Comparison of ENCODE assay signal across 10 cellular contexts in the genomic region with DNA sequence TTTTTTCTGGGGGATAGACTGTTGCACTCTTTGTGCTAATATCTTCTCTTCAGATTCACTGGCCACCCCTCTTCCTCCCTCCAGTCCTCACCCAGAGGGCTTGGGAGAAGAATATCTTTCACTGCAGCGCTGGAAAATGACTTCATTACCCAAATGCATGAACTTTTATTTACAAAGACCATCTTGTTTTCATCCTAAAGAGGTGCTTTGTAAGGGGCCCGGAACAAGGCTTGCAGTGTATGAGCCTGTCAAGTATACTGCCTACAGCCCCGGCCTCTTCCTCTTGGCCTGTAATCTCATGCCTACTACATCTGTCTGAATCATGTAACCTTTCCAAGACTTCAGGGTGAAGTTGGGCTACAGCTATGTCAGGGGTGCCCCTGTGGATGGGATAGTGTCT. TPM values are rescaled to one million over a fixed set of nuclear protein-coding genes. Genes with fewer than 3 reads are reported as not detected.
A peak's percentile ranks its signal among the peaks of the same experiment; 100 is the strongest.
DNase-seq lines count a peak whose midpoint lies in the region; ATAC-seq and TF ChIP-seq lines count a peak whose summit lies in the region.
"Had no signal": no experiment of that assay in that cellular context is flagged by ENCODE, and none has a peak within 500 bp of the region (broad histone marks: within the 10 kb centered on the region; RNA-seq: fewer than 3 reads in every experiment).

No MANE protein-coding gene starts in this region.

- H3K9ac ChIP-seq in neuronal stem cell (ENCODE audit: low read depth, low read length, poor library complexity) = no peak overlapping the region

- no peak overlapping the region for H2BK12ac ChIP-seq in neuronal stem cell (ENCODE audit: low read length)

- H3K27ac Mint-ChIP-seq in stimulated activated naive CD8-positive, alpha-beta T cell treated with anti-CD3 and anti-CD28 coated beads, Interleukin-15, amount 100 ng/mL, for 72 hours = no peak overlapping the region
- H3K27ac Mint-ChIP-seq: CD14-positive monocyte had no signal

- no peak overlapping the region for H3K27ac ChIP-seq in neuronal stem cell (replicated peaks; ENCODE audit: low read length)

- H3K4me2 ChIP-seq in neuronal stem cell (ENCODE audit: insufficient read depth, low read length, poor library complexity, severe bottlenecking) = no peak overlapping the region

- H3K18ac ChIP-seq in neuronal stem cell (ENCODE audit: low read length) = no peak overlapping the region

- H3K9me3 ChIP-seq in neuronal stem cell (replicated peaks in 1 of 2; ENCODE audit: control insufficient read depth in 2 of 2, insufficient read depth in 1 of 2, low read depth in 1 of 2, low read length in 2 of 2) = peaks cover 0 to 3% of the 10 kb centered on the region in 2 donors

- H3K23ac ChIP-seq in neuronal stem cell (ENCODE audit: low read depth, low read length, poor library complexity) = no peak overlapping the region

- peaks cover 17% of the 10 kb centered on the region for H3K4me1 Mint-ChIP-seq in stimulated activated naive CD8-positive, alpha-beta T cell treated with anti-CD3 and anti-CD28 coated beads, Interleukin-15, amount 100 ng/mL, for 72 hours

- peaks cover 59% of the 10 kb centered on the region for H3K27me3 Mint-ChIP-seq in stimulated activated naive CD8-positive, alpha-beta T cell treated with anti-CD3 and anti-CD28 coated beads, Interleukin-15, amount 100 ng/mL, for 72 hours

- H2BK15ac ChIP-seq in neuronal stem cell (ENCODE audit: low read length) = no peak overlapping the region

- no peak overlapping the region for H4K8ac ChIP-seq in neuronal stem cell (ENCODE audit: low read depth, low read length)

- H3K4me1 ChIP-seq in neuronal stem cell (ENCODE audit: control insufficient read depth in 2 of 2, insufficient read depth in 1 of 2, low read depth in 1 of 2, low read length in 2 of 2) = peaks cover 6 to 21% of the 10 kb centered on the region in 2 donors

- ATAC-seq in stimulated activated naive CD8-positive, alpha-beta T cell treated with anti-CD3 and anti-CD28 coated beads, Interleukin-15, amount 100 ng/mL, for 72 hours = no peak

- peak overlapping the region in 1 of 2 donors; percentile 80 for H3K4me3 Mint-ChIP-seq in stimulated activated naive CD8-positive, alpha-beta T cell treated with anti-CD3 and anti-CD28 coated beads, Interleukin-15, amount 100 ng/mL, for 72 hours

- no peak overlapping the region for H2AK5ac ChIP-seq in neuronal stem cell (ENCODE audit: low read depth, low read length)

- peaks cover 0 to 9% (median 0%) of the 10 kb centered on the region in 3 experiments for H3K27me3 ChIP-seq in neuronal stem cell (ENCODE audit: control insufficient read depth in 3 of 3, insufficient read depth in 3 of 3, low read depth in 1 of 3, low read length in 3 of 3)

- H3K14ac ChIP-seq in neuronal stem cell (ENCODE audit: low read length) = no peak overlapping the region

- H3K79me1 ChIP-seq in neuronal stem cell (ENCODE audit: low read depth, low read length) = no peaks in the 10 kb centered on the region

- WGBS in neuronal stem cell (ENCODE audit: extremely low coverage in 2 of 2, insufficient read length in 2 of 2, insufficient replicate concordance in 1 of 2), 2 donors = no CpG with 5 or more reads among the region's 3 CpGs

- TF ChIP-seq CTCF in AG10803 (conservative IDR thresholded peaks at IDR 0.05; ENCODE audit: low read length) = no peak
- TF ChIP-seq CTCF in fibroblast of villous mesenchyme (IDR thresholded peaks at IDR 0.05; ENCODE audit: insufficient read depth, low read depth, low read length) = no peak

- H3K4me3 ChIP-seq in AG10803 (ENCODE audit: low read length) (peak overlapping the region; percentile 97), fibroblast of villous mesenchyme (ENCODE audit: low read depth, low read length) (peak overlapping the region; percentile 69), neuronal stem cell (ENCODE audit: low read length in 2 of 2) (no peak overlapping the region)

- no peak overlapping the region for H4K91ac ChIP-seq in neuronal stem cell (ENCODE audit: low read depth, low read length, poor library complexity)

- peak overlapping the region; percentile 99 for H2AFZ ChIP-seq in neuronal stem cell (ENCODE audit: low read length)

- H3K36me3 ChIP-seq in neuronal stem cell (replicated peaks in 1 of 2; ENCODE audit: control insufficient read depth in 2 of 2, insufficient read depth in 2 of 2, low read length in 2 of 2) = no peaks in the 10 kb centered on the region

- H2BK120ac ChIP-seq in neuronal stem cell (ENCODE audit: low read depth, low read length) = no peak overlapping the region

- H3K9me3 Mint-ChIP-seq in stimulated activated naive CD8-positive, alpha-beta T cell treated with anti-CD3 and anti-CD28 coated beads, Interleukin-15, amount 100 ng/mL, for 72 hours = no peaks in the 10 kb centered on the region

- DNase-seq in AG10803 (ENCODE audit: low read depth) = no peak
- DNase-seq in RPMI7951 (ENCODE audit: low read depth) = peak; percentile 37
- DNase-seq in fibroblast of villous mesenchyme (ENCODE audit: low read depth) = no peak
- DNase-seq in neuronal stem cell (ENCODE audit: low spot score) = no peak
- no peak for DNase-seq in NCI-H1092 treated with DMSO at 0.1 percent for 48 hours (lab: John Stamatoyannopoulos, UW)
- no peak for DNase-seq in stimulated activated naive CD8-positive, alpha-beta T cell treated with anti-CD3 and anti-CD28 coated beads, Interleukin-15, amount 100 ng/mL, for 72 hours
- DNase-seq in OCI-M2 (lab: John Stamatoyannopoulos, UW; ENCODE audit: unreplicated experiment) = no peak
- DNase-seq in DMS53 treated with DMSO at 0.1 percent for 48 hours (lab: John Stamatoyannopoulos, UW; ENCODE audit: unreplicated experiment) = no peak

- no peak overlapping the region for H3K4ac ChIP-seq in neuronal stem cell (ENCODE audit: low read length)

- H2BK5ac ChIP-seq in neuronal stem cell (ENCODE audit: low read length) = no peak overlapping the region

RNA-seq across cellular contexts. Expression of a gene that starts 0.6 kb away (rescaled TPM):
- total RNA-seq in RPMI7951 (2014; rRNA removed; shearing (Covaris generic)) = 7.6 and 7.7 TPM in 2 replicates
- 197 and 481 TPM in 2 replicates for total RNA-seq in fibroblast of villous mesenchyme
- 1.6 TPM for polyA plus RNA-seq in neuronal stem cell (2013, experiment 1 of 2)
- polyA plus RNA-seq in neuronal stem cell (2013, experiment 2 of 2) = 1.4 TPM
- total RNA-seq: T-helper 2 cell treated with Interferon-gamma antibody and Interleukin-4, amounts not matched to agents 100 ng/mL and 5 ng/mL, for 36 hours had no signal
- polyA plus RNA-seq: CD14-positive monocyte had no signal

Comparison
In these comparisons a context has a peak if more than half of its experiments do, and no peak if none do; other contexts are left out.
1. H3K4me3 ChIP-seq: peak in AG10803 (single experiment) and fibroblast of villous mesenchyme (single experiment); none in neuronal stem cell (0 of 2).
2. RNA of a gene that starts 0.6 kb away (total RNA-seq): 197 to 481 TPM in fibroblast of villous mesenchyme; 7.6 to 7.7 TPM in RPMI7951; every median in the first group is over 10 times any median in the second.